In the genomic region with DNA sequence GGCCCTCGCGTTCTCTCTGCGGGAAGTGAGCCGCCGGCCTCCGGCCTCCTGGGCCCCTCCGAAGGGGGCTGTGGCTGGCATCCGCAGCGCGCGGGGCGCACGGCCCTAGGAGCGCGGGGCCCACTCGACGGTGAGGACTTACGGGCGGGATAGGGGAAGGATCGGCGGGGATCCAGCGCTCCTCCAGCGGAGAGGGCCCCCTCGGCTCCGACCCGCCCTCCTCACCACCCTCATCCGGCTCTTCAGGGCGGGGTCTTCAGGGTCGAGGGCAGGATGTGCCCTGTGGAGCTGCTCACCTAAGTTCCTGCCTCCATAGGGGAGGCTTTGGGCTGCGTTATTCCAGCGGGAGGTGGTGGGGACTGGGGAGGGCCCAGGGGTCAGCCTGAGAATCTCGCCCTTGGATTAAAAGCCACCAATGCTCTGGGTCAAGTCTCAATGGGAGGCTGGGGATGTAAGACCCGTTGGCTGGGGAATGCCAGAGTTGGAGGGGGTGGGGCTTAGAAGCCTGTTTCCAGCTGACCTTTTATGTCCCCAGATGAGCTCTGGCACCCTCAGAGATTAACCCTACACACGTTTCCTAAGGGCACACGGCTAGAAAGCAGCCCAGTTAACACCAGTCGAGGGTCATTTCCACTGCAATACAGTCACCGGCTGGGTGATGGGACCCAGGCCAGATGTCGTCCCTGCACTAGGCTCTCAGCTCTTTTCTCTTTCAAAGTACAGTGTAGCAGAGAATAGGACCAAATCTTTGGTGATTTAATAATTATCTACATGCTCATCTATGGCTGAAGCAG, we compare ENCODE assay signal across 8 cellular contexts. TPM values are rescaled to one million over a fixed set of nuclear protein-coding genes. Genes with fewer than 3 reads are reported as not detected.
A peak's percentile ranks its signal among the peaks of the same experiment; 100 is the strongest.
DNase-seq lines count a peak whose midpoint lies in the region; ATAC-seq and TF ChIP-seq lines count a peak whose summit lies in the region.

No MANE protein-coding gene starts in this region.

- WGBS in mesenchymal stem cell = 18% methylated on average over 18 of the region's 38 CpGs

- H4K8ac ChIP-seq in mesenchymal stem cell (ENCODE audit: low read length) = peak overlapping the region; percentile 74

- peak overlapping the region in 1 of 2 experiments; percentile 56 for H2BK12ac ChIP-seq in mesenchymal stem cell (ENCODE audit: low read length in 2 of 2)

- H3K4me3 ChIP-seq in brain microvascular endothelial cell (ENCODE audit: low read depth, low read length) (peak overlapping the region; percentile 68), mesenchymal stem cell (ENCODE audit: insufficient read depth in 1 of 2, low read depth in 1 of 2, low read length in 2 of 2) (peak overlapping the region; percentile 62 to 83), uterus (peak overlapping the region; percentile 47 to 50)

- H3K4ac ChIP-seq in mesenchymal stem cell (ENCODE audit: low read depth in 1 of 2, low read length in 2 of 2) = peak overlapping the region in 1 of 2 experiments; percentile 51

- H3K9me3 ChIP-seq in mesenchymal stem cell (ENCODE audit: control insufficient read depth, low read length) (no peaks in the 10 kb centered on the region), uterus (no peaks in the 10 kb centered on the region)

- H2AFZ ChIP-seq in mesenchymal stem cell (ENCODE audit: low read depth, low read length) = peak overlapping the region; percentile 37

- TF ChIP-seq POLR2A in uterus (IDR thresholded peaks at IDR 0.05) = no peak

- CTCF ChIA-PET in HEK293T (lab: Yijun Ruan, JAX) = interaction anchor here (0.5 to 3.1 kb wide), 12 partner anchors 14 to 1057 kb away, joined by 3 to 23 read pairs (median 3); partner anchors contain the start of gene TBX2

- POLR2A ChIA-PET in HEK293T (lab: Yijun Ruan, JAX) = interaction anchor here (1.1 to 2.1 kb wide), 7 partner anchors 13 to 423 kb away, joined by 3 to 11 read pairs (median 4); partner anchors contain the start of gene TBX2

- in situ Hi-C loops in brain microvascular endothelial cell (cut with HindIII; ENCODE audit: low pct_ligation_motif_present, low sequenced_read_pairs) = no loop called here

- peak overlapping the region in 1 of 2 experiments; percentile 49 for H3K23ac ChIP-seq in mesenchymal stem cell (ENCODE audit: low read length in 2 of 2)

- H3K27me3 ChIP-seq in brain microvascular endothelial cell (replicated peaks) (no peaks in the 10 kb centered on the region), mesenchymal stem cell (ENCODE audit: control insufficient read depth in 1 of 2, insufficient read depth in 1 of 2, low read length in 2 of 2) (peaks cover 0 to 20% of the 10 kb centered on the region in 2 experiments), uterus (no peaks in the 10 kb centered on the region)

- H2BK120ac ChIP-seq in mesenchymal stem cell (ENCODE audit: low read depth, low read length) = peak overlapping the region; percentile 54

- TF ChIP-seq CTCF in brain microvascular endothelial cell (IDR thresholded peaks at IDR 0.05; ENCODE audit: low read depth, low read length, missing control alignments) = no peak
- TF ChIP-seq CTCF in uterus (IDR thresholded peaks at IDR 0.05) = no peak

- peaks cover 2% of the 10 kb centered on the region for H3K79me1 ChIP-seq in mesenchymal stem cell (replicated peaks; ENCODE audit: low read length, poor library complexity, severe bottlenecking)

- H3K4me1 ChIP-seq in mesenchymal stem cell (ENCODE audit: control insufficient read depth, insufficient read depth, low read depth, low read length) (peaks cover 32% of the 10 kb centered on the region), uterus (no peaks in the 10 kb centered on the region)

- H3K36me3 ChIP-seq in brain microvascular endothelial cell (replicated peaks) (peaks cover 3% of the 10 kb centered on the region), mesenchymal stem cell (ENCODE audit: control insufficient read depth in 1 of 2, insufficient read depth in 2 of 2, low read depth in 1 of 2, low read length in 2 of 2) (peaks cover 0 to 7% of the 10 kb centered on the region in 2 experiments), uterus (no peaks in the 10 kb centered on the region)

- H3K4me2 ChIP-seq in mesenchymal stem cell (ENCODE audit: low read length, poor library complexity, severe bottlenecking) = peak overlapping the region; percentile 94

- peak overlapping the region; percentile 43 for H4K91ac ChIP-seq in mesenchymal stem cell (ENCODE audit: low read length)

- intact Hi-C loops in uterus (cut with DNase I; ENCODE audit: low total_unique reads) = no loop called here

- H3K18ac ChIP-seq in mesenchymal stem cell (ENCODE audit: low read depth in 1 of 2, low read length in 2 of 2) = peak overlapping the region; percentile 77 to 90

- peak; percentile 29 for DNase-seq in AG08396 (ENCODE audit: low spot score)
- DNase-seq in HEK293T (ENCODE audit: extremely low spot score) = no peak
- no peak for DNase-seq in brain microvascular endothelial cell
- DNase-seq in mesenchymal stem cell = no peak
- DNase-seq in uterus = no peak
- DNase-seq in cerebellar cortex (ENCODE audit: low spot score) = no peak

- no peak overlapping the region for H2AK5ac ChIP-seq in mesenchymal stem cell (ENCODE audit: low read length, severe bottlenecking)

- ATAC-seq in HG03108 (IDR thresholded peaks at IDR 0.05; ENCODE audit: unreplicated experiment) (no peak), GM18868 (IDR thresholded peaks at IDR 0.05; ENCODE audit: unreplicated experiment) (no peak)

- no peak overlapping the region for H2BK5ac ChIP-seq in mesenchymal stem cell (ENCODE audit: low read depth, low read length, poor library complexity, severe bottlenecking)

- H3K27ac ChIP-seq in brain microvascular endothelial cell (no peak overlapping the region), mesenchymal stem cell (ENCODE audit: low read length, poor library complexity, severe bottlenecking) (no peak overlapping the region), uterus (peak overlapping the region; percentile 87 to 91)

- peak overlapping the region; percentile 90 for H3K9ac ChIP-seq in mesenchymal stem cell (ENCODE audit: low read length)

- H2BK15ac ChIP-seq in mesenchymal stem cell (ENCODE audit: low read depth, poor library complexity, severe bottlenecking) = no peak overlapping the region

- H3K14ac ChIP-seq in mesenchymal stem cell (ENCODE audit: low read length in 2 of 2) = no peak overlapping the region

TF ChIP-seq in HEK293T, 16 proteins besides CTCF, POLR2A, EP300 and RAD21:
- TF ChIP-seq TARDBP (IDR thresholded peaks at IDR 0.05) (no peak), FOXK2 (IDR thresholded peaks at IDR 0.05) (no peak), L3MBTL2 (conservative IDR thresholded peaks at IDR 0.05) (0 out of 2 replicates have a peak, but pooled peaks have one; percentile 33)
TF ChIP-seq in HEK293T: peak in this region for 1.

RNA-seq across cellular contexts. Expression of gene TBX2, which starts 13.4 kb away (rescaled TPM):
- 118 TPM for polyA plus RNA-seq in mesenchymal stem cell (2013, experiment 1 of 2)
- 123 TPM for polyA plus RNA-seq in mesenchymal stem cell (2013, experiment 2 of 2)
- total RNA-seq in uterus = 10 to 100 TPM in 3 of 4 donors, under 1 TPM in 1; 0.29 to 40.5 (median 27.4) TPM

RNA-seq across cellular contexts. Expression of gene TBX4, which starts 39.2 kb away (rescaled TPM):
- polyA plus RNA-seq in mesenchymal stem cell (2013, experiment 1 of 2) = not detected
- polyA plus RNA-seq in mesenchymal stem cell (2013, experiment 2 of 2) = not detected
- not detected for total RNA-seq in uterus

Comparison
In these comparisons a context has a peak if more than half of its experiments do, and no peak if none do; other contexts are left out.
1. H3K27ac ChIP-seq: peak in uterus (2 of 2); none in brain microvascular endothelial cell (single experiment) and mesenchymal stem cell (single experiment).
2. Peak in every context shown above with its lines, with median percentiles within 50 percentile points of each other: H3K4me3 ChIP-seq.